In genomic region chr20:62873681-62874031, GRCh38 we compare ENCODE assay signal across 8 cellular contexts. TPM values are rescaled to one million over a fixed set of nuclear protein-coding genes. Genes with fewer than 3 reads are reported as not detected.
DNase-seq lines count a peak whose midpoint lies in the region; ATAC-seq and TF ChIP-seq lines count a peak whose summit lies in the region.
"Not testable (repeated sequence)": the region's sequence is repeated elsewhere in the genome, so short reads cannot be mapped to it uniquely, and the experiment has no call there.

No MANE protein-coding gene starts in this region.

- not testable (repeated sequence) for H3K9me2 ChIP-seq in GM23338 (ENCODE audit: insufficient read depth)

- H3K27me3 ChIP-seq in BLaER1; GM23338 (ENCODE audit: insufficient read depth): not testable (repeated sequence)

- peak; percentile 52 to 78 for TF ChIP-seq CTCF in GM23338 (conservative IDR thresholded peaks at IDR 0.05; ENCODE audit: low read depth in 2 of 2)
- peak; percentile 39 for TF ChIP-seq CTCF in fibroblast of mammary gland (conservative IDR thresholded peaks at IDR 0.05; ENCODE audit: control insufficient read depth, insufficient read depth, low read depth, low read length)
- not testable (repeated sequence) for TF ChIP-seq CTCF in mesothelial cell of epicardium (IDR thresholded peaks at IDR 0.05; ENCODE audit: unreplicated experiment)

- H2AFZ ChIP-seq in GM23338, result not testable (repeated sequence)

- H3K4me3 ChIP-seq in BLaER1, result peak overlapping the region; percentile 25; the same call in 1 of the 2 replicates
- not testable (repeated sequence) for H3K4me3 ChIP-seq in GM23338; fibroblast of mammary gland (ENCODE audit: control insufficient read depth, low read depth, low read length)

- H3K9me3 Mint-ChIP-seq in GM23338; activated naive CD4-positive, alpha-beta T cell treated with anti-CD3 and anti-CD28 coated beads, Interleukin-2, amount 50 U/mL, for 24 hours; mesothelial cell of epicardium: not testable (repeated sequence)

- H3K79me2 ChIP-seq in GM23338 (replicated peaks; ENCODE audit: insufficient read depth), result not testable (repeated sequence)

- ATAC-seq in GM23338, result not testable (repeated sequence)

- H3K9ac ChIP-seq in BLaER1, result peak overlapping the region; percentile 78

- H3K27ac ChIP-seq in BLaER1, result peak overlapping the region; percentile 95
- not testable (repeated sequence) for H3K27ac ChIP-seq in GM23338 (ENCODE audit: low read depth)

- peaks cover 22% of the 10 kb centered on the region for H3F3A ChIP-seq in GM23338 (replicated peaks; ENCODE audit: low read depth)

- H3K27ac Mint-ChIP-seq in GM23338, result not testable (repeated sequence)
- H3K27ac Mint-ChIP-seq in activated naive CD4-positive, alpha-beta T cell treated with anti-CD3 and anti-CD28 coated beads, Interleukin-2, amount 50 U/mL, for 24 hours, result peak overlapping the region; percentile 70
- peak overlapping the region; percentile 83 for H3K27ac Mint-ChIP-seq in mesothelial cell of epicardium

- not testable (repeated sequence) for H3K36me3 Mint-ChIP-seq in GM23338 (ENCODE audit: low read depth); activated naive CD4-positive, alpha-beta T cell treated with anti-CD3 and anti-CD28 coated beads, Interleukin-2, amount 50 U/mL, for 24 hours; mesothelial cell of epicardium

- H4K20me1 ChIP-seq in BLaER1; GM23338 (replicated peaks; ENCODE audit: insufficient read depth): not testable (repeated sequence)

- H3K27me3 Mint-ChIP-seq in GM23338 (ENCODE audit: insufficient read depth, low read depth, poor library complexity), result peaks cover 33% of the 10 kb centered on the region
- H3K27me3 Mint-ChIP-seq in activated naive CD4-positive, alpha-beta T cell treated with anti-CD3 and anti-CD28 coated beads, Interleukin-2, amount 50 U/mL, for 24 hours; mesothelial cell of epicardium (ENCODE audit: low read depth): not testable (repeated sequence)

- H3K4me1 ChIP-seq in BLaER1 (peaks cover 64% of the 10 kb centered on the region), GM23338 (ENCODE audit: insufficient read depth) (peaks cover 15% of the 10 kb centered on the region; the same call in 1 of the 2 replicates)

- not testable (repeated sequence) for H3K9me3 ChIP-seq in BLaER1

- H3K4me1 Mint-ChIP-seq in GM23338, result peaks cover 24% of the 10 kb centered on the region
- H3K4me1 Mint-ChIP-seq in activated naive CD4-positive, alpha-beta T cell treated with anti-CD3 and anti-CD28 coated beads, Interleukin-2, amount 50 U/mL, for 24 hours, result peaks cover 26% of the 10 kb centered on the region
- H3K4me1 Mint-ChIP-seq in mesothelial cell of epicardium, result peaks cover 23% of the 10 kb centered on the region

- in situ Hi-C loops in SK-MEL-5 (cut with HindIII; ENCODE audit: low pct_unique_long_range_greater_than_20kb, low sequenced_read_pairs), result not testable (repeated sequence)

- H3K4me3 Mint-ChIP-seq in GM23338, result not testable (repeated sequence)
- H3K4me3 Mint-ChIP-seq in activated naive CD4-positive, alpha-beta T cell treated with anti-CD3 and anti-CD28 coated beads, Interleukin-2, amount 50 U/mL, for 24 hours, result peak overlapping the region; percentile 71
- peak overlapping the region; percentile 43 for H3K4me3 Mint-ChIP-seq in mesothelial cell of epicardium

- not testable (repeated sequence) for H3K36me3 ChIP-seq in BLaER1; GM23338 (ENCODE audit: insufficient read depth)

- H3K4me2 ChIP-seq in BLaER1, result peak overlapping the region; percentile 92
- H3K4me2 ChIP-seq in GM23338, result not testable (repeated sequence)

- DNase-seq in GM23338 (ENCODE audit: low spot score) (peak; percentile 68), NCI-H1930 (lab: John Stamatoyannopoulos, UW) (peak; percentile 53 to 74), SK-MEL-5 (ENCODE audit: low read depth, low spot score) (peak; percentile 72), fibroblast of mammary gland (ENCODE audit: low read depth) (peak; percentile 55)
- DNase-seq in mesothelial cell of epicardium (ENCODE audit: low spot score in 2 of 2, unreplicated experiment in 2 of 2), result not testable (repeated sequence)
- DNase-seq in stimulated activated CD4-positive, alpha-beta T cell treated with anti-CD3 and anti-CD28 coated beads, Interleukin-4, amount 100 ng/mL, for 24 hours, result peak; percentile 22

TF ChIP-seq in GM23338, 12 proteins besides CTCF, POLR2A, EP300 and RAD21:
- peak; percentile 79 for TF ChIP-seq CREB1 (CRISPR knock-in tag; IDR thresholded peaks at IDR 0.05; ENCODE audit: low read depth)

RNA-seq across cellular contexts. Expression of gene TCFL5, which starts 12.0 kb away (rescaled TPM):
- total RNA-seq in GM23338 (2014; rRNA removed; shearing (Covaris generic)), result 18.8 and 19.3 TPM in 2 replicates
- polyA plus RNA-seq in GM23338 (2016; fragmentation: Nextera tagmentation; extraction: Ambion mirVana), result 5.4 and 5.8 TPM in 2 replicates
- total RNA-seq in SK-MEL-5 (2014; rRNA removed; shearing (Covaris generic)), result 54.7 and 55.2 TPM in 2 replicates
- 27.1 and 29.4 TPM in 2 replicates for polyA plus RNA-seq in SK-MEL-5 (2015; cell fraction: cytosol; rRNA removed)
- 31.6 TPM in 2 replicates for polyA plus RNA-seq in SK-MEL-5 (2015; cell fraction: nucleus; rRNA removed)
- total RNA-seq in mesothelial cell of epicardium, result 12.0 to 12.6 TPM (median 12.2 TPM) in 3 replicates

RNA-seq across cellular contexts. Expression of gene DIDO1, which starts 52.6 kb away (rescaled TPM):
- 147 and 162 TPM in 2 replicates for total RNA-seq in GM23338 (2014; rRNA removed; shearing (Covaris generic))
- polyA plus RNA-seq in GM23338 (2016; fragmentation: Nextera tagmentation; extraction: Ambion mirVana), result 61.5 and 72.4 TPM in 2 replicates
- total RNA-seq in SK-MEL-5 (2014; rRNA removed; shearing (Covaris generic)), result 26.4 and 29.9 TPM in 2 replicates
- polyA plus RNA-seq in SK-MEL-5 (2015; cell fraction: cytosol; rRNA removed), result 30.1 and 35.0 TPM in 2 replicates
- polyA plus RNA-seq in SK-MEL-5 (2015; cell fraction: nucleus; rRNA removed), result 107 and 134 TPM in 2 replicates
- 70.3 to 73.1 TPM (median 70.5 TPM) in 3 replicates for total RNA-seq in mesothelial cell of epicardium

RNA-seq across cellular contexts. Expression of gene COL9A3, which starts 56.8 kb away (rescaled TPM):
- total RNA-seq in GM23338 (2014; rRNA removed; shearing (Covaris generic)), result 110 and 113 TPM in 2 replicates
- polyA plus RNA-seq in GM23338 (2016; fragmentation: Nextera tagmentation; extraction: Ambion mirVana), result 74.9 and 79.4 TPM in 2 replicates
- total RNA-seq in SK-MEL-5 (2014; rRNA removed; shearing (Covaris generic)), result 8.6 and 11.0 TPM in 2 replicates
- polyA plus RNA-seq in SK-MEL-5 (2015; cell fraction: cytosol; rRNA removed), result 32.5 and 39.8 TPM in 2 replicates
- polyA plus RNA-seq in SK-MEL-5 (2015; cell fraction: nucleus; rRNA removed), result 45.5 and 63.8 TPM in 2 replicates
- total RNA-seq in mesothelial cell of epicardium, result 573 to 576 TPM (median 576 TPM) in 3 replicates
